In genomic region chr5:71456362-71456743, GRCh38 we compare ENCODE assay signal across 8 cellular contexts. TPM values are rescaled to one million over a fixed set of nuclear protein-coding genes. Genes with fewer than 3 reads are reported as not detected.
A peak's percentile ranks its signal among the peaks of the same experiment; 100 is the strongest.
DNase-seq lines count a peak whose midpoint lies in the region; ATAC-seq, FAIRE-seq and TF ChIP-seq lines count a peak whose summit lies in the region.

No MANE protein-coding gene starts in this region.

- no peak for TF ChIP-seq POLR2A in K562 (conservative IDR thresholded peaks at IDR 0.05)

- intact Hi-C loops in K562 (cut with micrococcal nuclease), result no loop called here

- H2AFZ ChIP-seq in K562 (ENCODE audit: low read depth, low read length), result peak overlapping the region; percentile 91

- BruUV-seq in K562 (replicated peaks; lab: Mats Ljungman, UMichigan), result no TSS peak

- H4K20me1 ChIP-seq in K562 (replicated peaks; ENCODE audit: control insufficient read depth, insufficient read depth, low read length), result 0 out of 2 replicates have a peak, but pooled peaks cover 3% of the 10 kb centered on the region

- ATAC-seq in HG03066 (IDR thresholded peaks at IDR 0.05; ENCODE audit: low read depth, unreplicated experiment) (peak; percentile 5), K562 (peak; percentile 49), GM18498 (IDR thresholded peaks at IDR 0.05; ENCODE audit: unreplicated experiment) (no peak), GM21619 (IDR thresholded peaks at IDR 0.05; ENCODE audit: unreplicated experiment) (no peak)

- H3K9me3 ChIP-seq in K562 (replicated peaks; ENCODE audit: control insufficient read depth, insufficient read depth, low read depth, low read length) (no peaks in the 10 kb centered on the region), mononuclear cell (ENCODE audit: low read depth, low read length) (no peaks in the 10 kb centered on the region)

- FAIRE-seq in K562 (lab: Jason Lieb, UNC), result no peak

- 1% methylated on average over 4 of the region's 4 CpGs for WGBS in K562 (ENCODE audit: insufficient coverage, low coverage, missing lambda C conversion rate)

- TF ChIP-seq EP300 in K562 (IDR thresholded peaks at IDR 0.05; ENCODE audit: low read length), result no peak

- H3K4me3 ChIP-seq in K562 (peak overlapping the region; percentile 71), mononuclear cell (ENCODE audit: low read length) (peak overlapping the region; percentile 98)

- no peaks in the 10 kb centered on the region for H3K9me1 ChIP-seq in K562 (ENCODE audit: control insufficient read depth, insufficient read depth, low read length)

- H3K36me3 ChIP-seq in K562 (ENCODE audit: control insufficient read depth, insufficient read depth, low read length), result peaks cover 31% of the 10 kb centered on the region

- H3K27ac ChIP-seq in C4-2B (peak overlapping the region; percentile 96), K562 (ENCODE audit: extremely low read depth, low read depth, low read length) (peak overlapping the region; percentile 86)

- H3K9ac ChIP-seq in K562 (ENCODE audit: insufficient read depth in 1 of 2, low read depth in 2 of 2, low read length in 2 of 2), result peak overlapping the region; percentile 89 to 92

- H3K79me2 ChIP-seq in K562 (ENCODE audit: control insufficient read depth, insufficient read depth, low read length), result peaks cover 46% of the 10 kb centered on the region

- in situ Hi-C loops in K562 (cut with MboI), result loop anchor here (25.0 kb wide), 2 partner anchors 244 to 1244 kb away; no protein-coding TSS in a partner anchor

- DNase-seq in K562 (ENCODE audit: extremely low read depth in 1 of 4, low spot score in 3 of 4), result no peak
- DNase-seq in amygdala (lab: John Stamatoyannopoulos, UW), result no peak
- no peak for DNase-seq in middle frontal gyrus (ENCODE audit: extremely low spot score, low spot score)

- POLR2A ChIA-PET in K562 (lab: Yijun Ruan, JAX), result interaction anchor here (1.1 kb wide), 1 partner anchor 132 kb away, joined by 3 read pairs; no protein-coding TSS in a partner anchor

- H3K27me3 ChIP-seq in K562 (ENCODE audit: control insufficient read depth in 2 of 2, insufficient read depth in 2 of 2, low read length in 2 of 2), result no peaks in the 10 kb centered on the region
- peaks cover 6% of the 10 kb centered on the region for H3K27me3 ChIP-seq in mononuclear cell (ENCODE audit: insufficient read depth, low read length)

- CTCF ChIA-PET in K562 (lab: Yijun Ruan, JAX; ENCODE audit: low intra/inter-chr PET ratio), result no interaction called here

- peak overlapping the region; percentile 88 for H3K4me2 ChIP-seq in K562 (ENCODE audit: insufficient read depth, low read length)

- TF ChIP-seq RAD21 in K562 (CRISPR knock-in tag; conservative IDR thresholded peaks at IDR 0.05 in 1 of 2, IDR thresholded peaks at IDR 0.05 in 1 of 2), result no peak

- H3K4me1 ChIP-seq in K562 (replicated peaks in 1 of 2; ENCODE audit: control insufficient read depth in 2 of 2, insufficient read depth in 2 of 2, low read length in 2 of 2) (peaks cover 4 to 7% of the 10 kb centered on the region in 2 experiments; a peak in 2 of 5 replicates), mononuclear cell (ENCODE audit: insufficient read depth, low read length) (peaks cover 23% of the 10 kb centered on the region)

- TF ChIP-seq CTCF in C4-2B (conservative IDR thresholded peaks at IDR 0.05) (peak; percentile 35), K562 (IDR thresholded peaks at IDR 0.05 in 2 of 3, conservative IDR thresholded peaks at IDR 0.05 in 1 of 3; ENCODE audit: insufficient read depth in 2 of 3, low read depth in 1 of 3, low read length in 3 of 3) (no peak)

TF ChIP-seq in K562, 482 proteins besides CTCF, POLR2A, EP300 and RAD21:
- TF ChIP-seq RBM25 (IDR thresholded peaks at IDR 0.05; ENCODE audit: low read depth, low read length, severe bottlenecking) (peak; percentile 22), HMBOX1 (IDR thresholded peaks at IDR 0.05) (peak; percentile 66)
- TF ChIP-seq, protein P1, sequence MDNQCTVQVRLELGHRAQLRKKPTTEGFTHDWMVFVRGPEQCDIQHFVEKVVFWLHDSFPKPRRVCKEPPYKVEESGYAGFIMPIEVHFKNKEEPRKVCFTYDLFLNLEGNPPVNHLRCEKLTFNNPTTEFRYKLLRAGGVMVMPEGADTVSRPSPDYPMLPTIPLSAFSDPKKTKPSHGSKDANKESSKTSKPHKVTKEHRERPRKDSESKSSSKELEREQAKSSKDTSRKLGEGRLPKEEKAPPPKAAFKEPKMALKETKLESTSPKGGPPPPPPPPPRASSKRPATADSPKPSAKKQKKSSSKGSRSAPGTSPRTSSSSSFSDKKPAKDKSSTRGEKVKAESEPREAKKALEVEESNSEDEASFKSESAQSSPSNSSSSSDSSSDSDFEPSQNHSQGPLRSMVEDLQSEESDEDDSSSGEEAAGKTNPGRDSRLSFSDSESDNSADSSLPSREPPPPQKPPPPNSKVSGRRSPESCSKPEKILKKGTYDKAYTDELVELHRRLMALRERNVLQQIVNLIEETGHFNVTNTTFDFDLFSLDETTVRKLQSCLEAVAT (IDR thresholded peaks at IDR 0.05), result no peak

RNA-seq across cellular contexts. Expression of gene BDP1, which starts 0.9 kb away (rescaled TPM):
- 20.0 and 81.8 TPM in 2 replicates for total RNA-seq in K562 (2011; cell fraction: chromatin; rRNA removed; ENCODE audit: low replicate concordance)
- total RNA-seq in K562 (2011; cell fraction: nucleolus; rRNA removed), result 11.8 and 12.4 TPM in 2 replicates
- 25.7 and 37.8 TPM in 2 replicates for total RNA-seq in K562 (2011; cell fraction: nucleoplasm; rRNA removed)
- total RNA-seq in K562 (2014; rRNA removed) (21.1 and 23.9 TPM in 2 replicates), K562 (2014; rRNA removed; fragmentation: Illumina TruSeq; extraction: Trizol) (39.1 and 45.4 TPM in 2 replicates), K562 (2015; rRNA removed; fragmentation: Illumina TruSeq; extraction: Trizol) (42.0 and 47.3 TPM in 2 replicates), K562 (2021) (23.7 and 24.0 TPM in 2 replicates), mononuclear cell (28.1 TPM)
- polyA plus RNA-seq in K562 (2011; rRNA removed) (16.7 and 22.7 TPM in 2 replicates), K562 (2014; fragmentation: Illumina TruSeq; extraction: Trizol) (19.9 and 25.8 TPM in 2 replicates), K562 (2014; fragmentation: Nextera tagmentation; extraction: Ambion mirVana) (1 to 10 TPM; 6.9 to 7.9 TPM), K562 (2014; rRNA removed) (16.8 and 17.2 TPM in 2 replicates)
- polyA plus RNA-seq in K562 (2011; cell fraction: cytosol; rRNA removed), result 4.7 and 7.3 TPM in 2 replicates
- 15.5 and 18.2 TPM in 2 replicates for polyA plus RNA-seq in K562 (2011; cell fraction: nucleus; rRNA removed)
- polyA plus RNA-seq in K562 (2012), result 10.3 and 13.3 TPM in 2 replicates
- polyA minus RNA-seq in K562 (2011; rRNA and poly(A)+ RNA removed), result 34.7 and 37.3 TPM in 2 replicates
- 10.6 and 15.2 TPM in 2 replicates for polyA minus RNA-seq in K562 (2011; cell fraction: cytosol; rRNA and poly(A)+ RNA removed)
- 16.3 and 26.9 TPM in 2 replicates for polyA minus RNA-seq in K562 (2011; cell fraction: nucleus; rRNA and poly(A)+ RNA removed)

Comparison
In these comparisons a context has a peak if more than half of its experiments do, and no peak if none do; other contexts are left out.
1. ATAC-seq: peak in HG03066 (single experiment) and K562 (single experiment); none in GM18498 (single experiment) and GM21619 (single experiment).